In the genomic region with DNA sequence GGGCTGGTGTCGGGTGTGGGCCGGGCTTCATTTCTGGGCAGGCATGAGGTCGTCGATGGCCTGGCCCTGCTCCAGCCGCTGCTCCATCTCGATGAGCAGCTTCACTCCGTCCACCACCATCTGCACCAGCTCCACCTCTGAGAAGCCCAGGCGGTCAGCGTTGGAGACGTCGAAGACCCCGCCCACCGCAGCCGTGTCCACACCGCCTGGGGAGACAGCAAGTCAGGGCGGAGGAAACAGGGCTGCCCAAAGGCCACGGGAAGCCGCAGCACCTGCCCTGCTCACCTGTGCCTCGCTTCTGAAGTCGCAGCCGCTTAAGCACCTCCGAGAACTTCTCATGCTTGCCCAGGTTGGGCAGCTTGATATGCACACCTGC, we compare ENCODE assay signal across 8 cellular contexts. TPM values are rescaled to one million over a fixed set of nuclear protein-coding genes. Genes with fewer than 3 reads are reported as not detected.
DNase-seq lines count a peak whose midpoint lies in the region; ATAC-seq and TF ChIP-seq lines count a peak whose summit lies in the region.

No MANE protein-coding gene starts in this region.

- DNase-seq in heart left ventricle, result peak in 3 of 5 donors; percentile 25 to 67 (median 52)
- DNase-seq in cardiac septum (ENCODE audit: low spot score), result no peak
- peak in 1 of 61 donors; percentile 46 for DNase-seq in caudate nucleus (lab: John Stamatoyannopoulos, UW)
- peak in 1 of 10 donors; percentile 48 for DNase-seq in naive thymus-derived CD8-positive, alpha-beta T cell
- no peak for DNase-seq in T-helper 2 cell treated with Interferon-gamma antibody and Interleukin-4, amounts not matched to agents 5 μg/mL and 100 μg/mL, for 36 hours (ENCODE audit: low spot score)
- DNase-seq in Peyer's patch, result no peak

- H3K4me1 Mint-ChIP-seq in naive thymus-derived CD8-positive, alpha-beta T cell, result peaks cover 6 to 15% (median 12%) of the 10 kb centered on the region in 4 donors
- H3K4me1 Mint-ChIP-seq in T-helper 2 cell treated with Interferon-gamma antibody and Interleukin-4, amounts not matched to agents 5 μg/mL and 100 μg/mL, for 36 hours (ENCODE audit: low read depth), result peaks cover 9% of the 10 kb centered on the region

- TF ChIP-seq POLR2A in heart left ventricle (IDR thresholded peaks at IDR 0.05) (no peak), Peyer's patch (IDR thresholded peaks at IDR 0.05) (no peak)

- peaks cover 0 to 34% (median 0%) of the 10 kb centered on the region in 9 donors for H3K27me3 ChIP-seq in heart left ventricle
- H3K27me3 ChIP-seq in Peyer's patch, result peaks cover 0 to 6% of the 10 kb centered on the region in 2 donors

- no peaks in the 10 kb centered on the region for H3K9me3 Mint-ChIP-seq in naive thymus-derived CD8-positive, alpha-beta T cell
- H3K9me3 Mint-ChIP-seq in T-helper 2 cell treated with Interferon-gamma antibody and Interleukin-4, amounts not matched to agents 5 μg/mL and 100 μg/mL, for 36 hours, result no peaks in the 10 kb centered on the region

- peaks cover 0 to 11% (median 0%) of the 10 kb centered on the region in 9 donors for H3K36me3 ChIP-seq in heart left ventricle
- no peaks in the 10 kb centered on the region for H3K36me3 ChIP-seq in Peyer's patch

- H3K27ac ChIP-seq in heart left ventricle (peak overlapping the region in 5 of 12 donors; percentile 68 to 96 (median 83)), caudate nucleus (ENCODE audit: low read depth, low read length) (peak overlapping the region; percentile 91), Peyer's patch (peak overlapping the region in 1 of 4 donors; percentile 87)

- POLR2A ChIA-PET in naive thymus-derived CD8-positive, alpha-beta T cell (lab: Charles Lee), result interaction anchor here (1.0 to 2.8 kb wide), 4 partner anchors 9 to 43 kb away, joined by 4 to 9 read pairs (median 6); partner anchors contain the start of genes BAG5, COA8 and TRMT61A

- H3K27me3 Mint-ChIP-seq in naive thymus-derived CD8-positive, alpha-beta T cell, result peaks cover 0 to 8% (median 1%) of the 10 kb centered on the region in 5 donors
- peaks cover 18% of the 10 kb centered on the region for H3K27me3 Mint-ChIP-seq in T-helper 2 cell treated with Interferon-gamma antibody and Interleukin-4, amounts not matched to agents 5 μg/mL and 100 μg/mL, for 36 hours (ENCODE audit: low read depth)

- peaks cover 0 to 79% (median 50%) of the 10 kb centered on the region in 12 donors for H3K4me1 ChIP-seq in heart left ventricle
- H3K4me1 ChIP-seq in Peyer's patch, result peaks cover 0 to 56% (median 21%) of the 10 kb centered on the region in 4 donors

- no peak for ATAC-seq in heart left ventricle
- ATAC-seq in naive thymus-derived CD8-positive, alpha-beta T cell, result no peak
- ATAC-seq in GM18498 (IDR thresholded peaks at IDR 0.05; ENCODE audit: unreplicated experiment), result no peak
- no peak for ATAC-seq in HG03097 (IDR thresholded peaks at IDR 0.05; ENCODE audit: low FRiP score, unreplicated experiment)

- intact Hi-C loops in heart left ventricle (cut with DNase I), result loop anchor here in 6 of 10 donors (1.0 to 5.0 kb wide), 4 partner anchors 23 to 32 kb away; no protein-coding TSS in a partner anchor
- intact Hi-C loops in cardiac septum (cut with DNase I), result loop anchor here (2.0 kb wide), 1 partner anchor 27 kb away; no protein-coding TSS in a partner anchor

- WGBS in heart left ventricle, 4 donors, result 47 to 75% (median 63%) methylated on average over 3 to 22 of the region's 22 CpGs

- TF ChIP-seq CTCF in heart left ventricle (IDR thresholded peaks at IDR 0.05) (no peak), Peyer's patch (IDR thresholded peaks at IDR 0.05) (no peak)

- H3K9me3 ChIP-seq in heart left ventricle (no peaks in the 10 kb centered on the region), Peyer's patch (no peaks in the 10 kb centered on the region)

- H3K4me3 Mint-ChIP-seq in naive thymus-derived CD8-positive, alpha-beta T cell, result peak overlapping the region; percentile 30 to 79 (median 62)
- no peak overlapping the region for H3K4me3 Mint-ChIP-seq in T-helper 2 cell treated with Interferon-gamma antibody and Interleukin-4, amounts not matched to agents 5 μg/mL and 100 μg/mL, for 36 hours

- H3K36me3 Mint-ChIP-seq in naive thymus-derived CD8-positive, alpha-beta T cell, result no peaks in the 10 kb centered on the region
- no peaks in the 10 kb centered on the region for H3K36me3 Mint-ChIP-seq in T-helper 2 cell treated with Interferon-gamma antibody and Interleukin-4, amounts not matched to agents 5 μg/mL and 100 μg/mL, for 36 hours (ENCODE audit: low read depth)

- peak overlapping the region in 1 of 10 donors; percentile 89 for H3K27ac Mint-ChIP-seq in naive thymus-derived CD8-positive, alpha-beta T cell
- H3K27ac Mint-ChIP-seq in T-helper 2 cell treated with Interferon-gamma antibody and Interleukin-4, amounts not matched to agents 5 μg/mL and 100 μg/mL, for 36 hours, result no peak overlapping the region

- no peak overlapping the region for H3K4me3 ChIP-seq in heart left ventricle
- H3K4me3 ChIP-seq in Peyer's patch, result no peak overlapping the region

RNA-seq across cellular contexts. Expression of gene CKB, which starts 2.8 kb away (rescaled TPM):
- total RNA-seq in heart left ventricle (1,000 to 10,000 TPM in 2 of 9 donors, 100 to 1,000 TPM in 7; 203 to 1,105 (median 462) TPM), cardiac septum (327 TPM), Peyer's patch (100 to 1,000 TPM in 1 of 4 donors, 10 to 100 TPM in 3; 40.1 to 101 (median 68.4) TPM)
- 1,000 to 10,000 TPM in 1 of 2 donors, 100 to 1,000 TPM in 1; 529 to 1,103 TPM for polyA plus RNA-seq in heart left ventricle
- total RNA-seq in naive thymus-derived CD8-positive, alpha-beta T cell, result under 1 TPM in 1 of 2 experiments, not detected in 1; 0.69 TPM
- 1 to 10 TPM in 1 of 3 donors, not detected in 2; 1.8 TPM for polyA plus RNA-seq in naive thymus-derived CD8-positive, alpha-beta T cell

RNA-seq across cellular contexts. Expression of gene TRMT61A, which starts 9.2 kb away (rescaled TPM):
- total RNA-seq in heart left ventricle, result 1 to 10 TPM; 3.2 to 7.1 (median 5.1) TPM
- polyA plus RNA-seq in heart left ventricle, result 10 to 100 TPM in 1 of 2 donors, 1 to 10 TPM in 1; 5.8 to 15.9 TPM
- total RNA-seq in cardiac septum, result 5.2 TPM
- 10 to 100 TPM; 15.3 to 16.7 TPM for total RNA-seq in naive thymus-derived CD8-positive, alpha-beta T cell
- 10 to 100 TPM in 1 of 3 donors, 1 to 10 TPM in 2; 6.7 to 11.2 (median 7.0) TPM for polyA plus RNA-seq in naive thymus-derived CD8-positive, alpha-beta T cell
- total RNA-seq in Peyer's patch, result 10 to 100 TPM in 1 of 4 donors, 1 to 10 TPM in 3; 6.1 to 13.9 (median 8.7) TPM

RNA-seq across cellular contexts. Expression of gene BAG5, which starts 42.6 kb away (rescaled TPM):
- total RNA-seq in heart left ventricle, result 10 to 100 TPM; 15.0 to 22.8 (median 17.0) TPM
- polyA plus RNA-seq in heart left ventricle, result 10 to 100 TPM in 1 of 2 donors, 1 to 10 TPM in 1; 4.8 to 19.1 TPM
- total RNA-seq in cardiac septum, result 20.1 TPM
- total RNA-seq in naive thymus-derived CD8-positive, alpha-beta T cell, result 10 to 100 TPM; 41.1 to 46.9 TPM
- polyA plus RNA-seq in naive thymus-derived CD8-positive, alpha-beta T cell, result 10 to 100 TPM; 39.0 to 48.5 (median 47.5) TPM
- total RNA-seq in Peyer's patch, result 10 to 100 TPM; 18.0 to 38.0 (median 19.5) TPM

RNA-seq across cellular contexts. Expression of gene COA8, which starts 42.9 kb away (rescaled TPM):
- total RNA-seq in heart left ventricle, result 10 to 100 TPM; 30.6 to 66.5 (median 41.9) TPM
- polyA plus RNA-seq in heart left ventricle, result 100 to 1,000 TPM in 1 of 2 donors, 10 to 100 TPM in 1; 47.5 to 109 TPM
- 43.8 TPM for total RNA-seq in cardiac septum
- total RNA-seq in naive thymus-derived CD8-positive, alpha-beta T cell, result 10 to 100 TPM; 27.4 to 29.1 TPM
- 10 to 100 TPM; 47.3 to 72.0 (median 48.2) TPM for polyA plus RNA-seq in naive thymus-derived CD8-positive, alpha-beta T cell
- total RNA-seq in Peyer's patch, result 10 to 100 TPM; 13.6 to 20.8 (median 17.9) TPM

Comparison
In these comparisons a context has a peak if more than half of its experiments do, and no peak if none do; other contexts are left out.
1. DNase-seq: peak in heart left ventricle (3 of 5); none in cardiac septum (single experiment), T-helper 2 cell treated with Interferon-gamma antibody and Interleukin-4, amounts not matched to agents 5 μg/mL and 100 μg/mL, for 36 hours (single experiment) and Peyer's patch (0 of 3).
2. RNA of gene CKB, which starts 2.8 kb away (total RNA-seq): 203 to 1,105 TPM in heart left ventricle, 327 TPM in cardiac septum (single experiment) and 40.1 to 101 TPM in Peyer's patch; 0.69 TPM in naive thymus-derived CD8-positive, alpha-beta T cell; every median in the first group is over 10 times any median in the second.